In the genomic region with DNA sequence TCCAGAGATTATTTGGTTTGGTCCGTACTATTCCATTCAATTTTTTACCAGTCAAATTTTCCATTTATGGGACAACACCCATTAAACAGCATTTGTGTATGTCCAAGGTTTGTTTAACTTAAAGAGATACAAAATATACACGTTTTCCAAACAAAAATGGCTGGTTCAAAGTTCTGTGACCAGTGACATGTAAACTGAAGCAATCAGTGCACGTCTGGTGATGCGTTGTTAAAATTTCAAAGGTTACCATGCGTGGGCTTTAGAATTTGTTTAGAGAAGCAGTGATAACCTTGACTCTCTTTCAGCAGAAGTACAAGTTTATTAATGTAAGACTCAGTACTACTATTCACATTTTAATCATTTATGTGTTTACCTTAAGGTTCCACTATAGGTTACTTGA, we compare ENCODE assay signal across 10 cellular contexts. TPM values are rescaled to one million over a fixed set of nuclear protein-coding genes. Genes with fewer than 3 reads are reported as not detected.
"Had no signal": no experiment of that assay in that cellular context is flagged by ENCODE, and none has a peak within 500 bp of the region (broad histone marks: within the 10 kb centered on the region; RNA-seq: fewer than 3 reads in every experiment).

No MANE protein-coding gene starts in this region.

- H3K36me3 ChIP-seq: HAP-1 had no signal

- H3K9me3 Mint-ChIP-seq: HFFc6, IgD-negative memory B cell had no signal

- H3K4me3 Mint-ChIP-seq: HFFc6, IgD-negative memory B cell had no signal

- H3K27ac ChIP-seq: GM23248 had no signal

- H3K36me3 Mint-ChIP-seq: IgD-negative memory B cell had no signal

- DNase-seq: GM23248, GOT3, H7, HFFc6, KBM-7 had no signal

- H3K9ac ChIP-seq: GM23248 had no signal

- H3K4me3 ChIP-seq: GM23248, HAP-1 had no signal

- H3K9me3 ChIP-seq: HAP-1 had no signal

- ATAC-seq: HCT116 had no signal

- H3K27ac Mint-ChIP-seq: HFFc6, IgD-negative memory B cell had no signal

- H3K4me1 Mint-ChIP-seq: IgD-negative memory B cell had no signal

RNA-seq across cellular contexts. Expression of a gene that starts 25.2 kb away (rescaled TPM):
- total RNA-seq: GM23248, H4, HFFc6, HT-29 had no signal
- polyA plus RNA-seq: GM23248, IgD-negative memory B cell had no signal

RNA-seq across cellular contexts. Expression of a gene that starts 57.1 kb away (rescaled TPM):
- total RNA-seq: GM23248, HT-29 had no signal
- polyA plus RNA-seq: IgD-negative memory B cell had no signal
